In genomic region chr4:96952610-96953009, GRCh38 we compare ENCODE assay signal across 17 cellular contexts.
"Had no signal": no experiment of that assay in that cellular context is flagged by ENCODE, and none has a peak within 500 bp of the region (broad histone marks: within the 10 kb centered on the region; RNA-seq: fewer than 3 reads in every experiment).

No MANE protein-coding gene starts in this region.

- H3K4me1 ChIP-seq: colonic mucosa, esophagus muscularis mucosa, foreskin keratinocyte, gastroesophageal sphincter, heart right ventricle, left lung, lower lobe of right lung had no signal

- H3K9me3 ChIP-seq: colonic mucosa, esophagus muscularis mucosa, gastroesophageal sphincter, heart right ventricle, left lung, lower lobe of right lung, mucosa of descending colon had no signal

- H3K4me3 Mint-ChIP-seq: dendritic cell treated with granulocyte-macrophage colony-stimulating factor and Interleukin-4, amounts not matched to agents 40 ng/mL and 50 ng/mL, for 4 days; mesothelial cell of epicardium had no signal

- DNase-seq: colonic mucosa; cortex of kidney; effector CD4-positive, alpha-beta T cell; effector memory CD4-positive, alpha-beta T cell; foreskin keratinocyte; heart right ventricle; hippocampal formation; left cardiac atrium; left lung; left ventricle myocardium superior; lower lobe of right lung; mesenchymal stem cell; mucosa of descending colon had no signal

- H3K27me3 Mint-ChIP-seq: dendritic cell treated with granulocyte-macrophage colony-stimulating factor and Interleukin-4, amounts not matched to agents 40 ng/mL and 50 ng/mL, for 4 days had no signal

- H3K4me3 ChIP-seq: colonic mucosa, esophagus muscularis mucosa, gastroesophageal sphincter, heart right ventricle, left lung, lower lobe of right lung, mucosa of descending colon had no signal

- ATAC-seq: foreskin keratinocyte, gastroesophageal sphincter, heart right ventricle, left cardiac atrium, left lung, left ventricle myocardium superior, lower lobe of right lung, mucosa of descending colon had no signal

- H3K36me3 ChIP-seq: colonic mucosa, esophagus muscularis mucosa, gastroesophageal sphincter, heart right ventricle, left lung, lower lobe of right lung had no signal

- H3K27ac ChIP-seq: colonic mucosa, esophagus muscularis mucosa, foreskin keratinocyte, gastroesophageal sphincter, heart right ventricle, left lung, lower lobe of right lung had no signal

- H3K27ac Mint-ChIP-seq: dendritic cell treated with granulocyte-macrophage colony-stimulating factor and Interleukin-4, amounts not matched to agents 40 ng/mL and 50 ng/mL, for 4 days; mesothelial cell of epicardium had no signal

- H3K27me3 ChIP-seq: colonic mucosa, esophagus muscularis mucosa, foreskin keratinocyte, gastroesophageal sphincter, heart right ventricle, left lung had no signal
